8 cellular contexts compared by ENCODE assay signal in genomic region chr18:70781860-70782453, GRCh38.
DNase-seq lines count a peak whose midpoint lies in the region; FAIRE-seq and TF ChIP-seq lines count a peak whose summit lies in the region.

No MANE protein-coding gene starts in this region.

- H3K9me3 Mint-ChIP-seq in activated naive CD4-positive, alpha-beta T cell treated with anti-CD3 and anti-CD28 coated beads for 36 hours, result no peaks in the 10 kb centered on the region

- peak; percentile 93 for FAIRE-seq in GM12892 (lab: Jason Lieb, UNC)

- no peak overlapping the region for H3K4me3 Mint-ChIP-seq in activated naive CD4-positive, alpha-beta T cell treated with anti-CD3 and anti-CD28 coated beads for 36 hours

- TF ChIP-seq POLR2A in GM12892 (IDR thresholded peaks at IDR 0.05; ENCODE audit: low read depth, low read length), result no peak

- in situ Hi-C loops in SK-MEL-5 (cut with HindIII; ENCODE audit: low pct_unique_long_range_greater_than_20kb, low sequenced_read_pairs), result no loop called here

- no peaks in the 10 kb centered on the region for H3K36me3 Mint-ChIP-seq in activated naive CD4-positive, alpha-beta T cell treated with anti-CD3 and anti-CD28 coated beads for 36 hours (ENCODE audit: low read depth)

- H3K27ac ChIP-seq in hepatocyte, result no peak overlapping the region

- WGBS in hepatocyte (ENCODE audit: low lambda C conversion rate, missing lambda C conversion rate), result 3% methylated on average over 8 of the region's 8 CpGs

- H3K27ac Mint-ChIP-seq in activated naive CD4-positive, alpha-beta T cell treated with anti-CD3 and anti-CD28 coated beads for 36 hours, result no peak overlapping the region

- H3K79me2 ChIP-seq in hepatocyte, result no peaks in the 10 kb centered on the region

- peaks cover 6% of the 10 kb centered on the region for H3K27me3 ChIP-seq in hepatocyte

- H4K20me1 ChIP-seq in hepatocyte (ENCODE audit: insufficient read depth, poor library complexity, severe bottlenecking), result no peaks in the 10 kb centered on the region

- peak; percentile 71 for TF ChIP-seq CTCF in hepatocyte (IDR thresholded peaks at IDR 0.05; ENCODE audit: poor library complexity)

- peaks cover 20% of the 10 kb centered on the region for H3K4me1 Mint-ChIP-seq in activated naive CD4-positive, alpha-beta T cell treated with anti-CD3 and anti-CD28 coated beads for 36 hours (ENCODE audit: low read depth)

- no peaks in the 10 kb centered on the region for H3K9me3 ChIP-seq in hepatocyte (ENCODE audit: low read depth)

- H2AFZ ChIP-seq in hepatocyte, result no peak overlapping the region

- CTCF ChIA-PET in activated naive CD4-positive, alpha-beta T cell treated with anti-CD3 and anti-CD28 coated beads for 36 hours (lab: Charles Lee), result interaction anchor here (0.7 to 1.8 kb wide), 8 partner anchors 8 to 292 kb away, joined by 3 to 8 read pairs (median 4); no protein-coding TSS in a partner anchor

- no peaks in the 10 kb centered on the region for H3K27me3 Mint-ChIP-seq in activated naive CD4-positive, alpha-beta T cell treated with anti-CD3 and anti-CD28 coated beads for 36 hours (ENCODE audit: low read depth)

- no peaks in the 10 kb centered on the region for H3K4me1 ChIP-seq in hepatocyte (ENCODE audit: insufficient read depth)

- H3K36me3 ChIP-seq in hepatocyte (replicated peaks; ENCODE audit: insufficient read depth, low read depth), result no peaks in the 10 kb centered on the region

- DNase-seq in GM12892 (ENCODE audit: insufficient read length) (peak; percentile 6), HCEC 1CT (peak; percentile 4), M059J (ENCODE audit: low read depth) (peak; percentile 37), SK-MEL-5 (ENCODE audit: low read depth, low spot score) (peak; percentile 73), hepatocyte (ENCODE audit: low spot score) (peak; percentile 64), posterior vena cava (ENCODE audit: low spot score) (no peak)
- peak; percentile 85 for DNase-seq in activated naive CD4-positive, alpha-beta T cell treated with anti-CD3 and anti-CD28 coated beads for 36 hours
- DNase-seq in stimulated activated CD4-positive, alpha-beta T cell treated with anti-CD3 and anti-CD28 coated beads, Interleukin-2, amount 100 ng/mL, for 24 hours, result peak; percentile 64 to 73

- intact Hi-C loops in activated naive CD4-positive, alpha-beta T cell treated with anti-CD3 and anti-CD28 coated beads for 36 hours (cut with micrococcal nuclease), result loop anchor here (1.0 to 5.0 kb wide), 7 partner anchors 150 to 1891 kb away; no protein-coding TSS in a partner anchor
- intact Hi-C loops in posterior vena cava (cut with DNase I), result no loop called here

- H3K4me3 ChIP-seq in hepatocyte, result no peak overlapping the region

- no peaks in the 10 kb centered on the region for H3K9me2 ChIP-seq in hepatocyte (replicated peaks; ENCODE audit: insufficient read depth)

- no peak overlapping the region for H3K4me2 ChIP-seq in hepatocyte
